Comparison of ENCODE assay signal across 22 cellular contexts in the genomic region with DNA sequence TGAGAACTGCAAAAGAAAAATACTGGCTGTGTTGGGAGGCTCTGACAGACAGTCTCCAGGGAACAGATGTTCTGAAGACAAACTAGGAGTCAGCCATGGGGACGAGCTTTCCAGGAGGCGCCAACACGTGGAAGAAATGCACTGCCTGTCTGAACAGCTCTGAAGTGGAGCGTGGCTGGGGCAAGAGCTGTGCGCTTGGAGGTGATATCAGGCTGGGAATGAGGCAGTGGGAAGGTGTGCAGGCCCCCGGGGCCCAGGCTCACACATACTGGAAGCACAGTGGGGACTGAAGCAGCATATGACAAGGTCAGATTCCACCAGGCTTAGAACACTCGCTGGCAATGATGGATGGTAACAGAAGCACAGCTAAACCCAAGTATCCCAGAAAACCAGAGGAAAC. TPM values are rescaled to one million over a fixed set of nuclear protein-coding genes. Genes with fewer than 3 reads are reported as not detected.
DNase-seq lines count a peak whose midpoint lies in the region; ATAC-seq and TF ChIP-seq lines count a peak whose summit lies in the region.
"Had no signal": no experiment of that assay in that cellular context is flagged by ENCODE, and none has a peak within 500 bp of the region (broad histone marks: within the 10 kb centered on the region; RNA-seq: fewer than 3 reads in every experiment).

No MANE protein-coding gene starts in this region.

- H3K4me1 Mint-ChIP-seq in HFFc6 (ENCODE audit: low read depth), result peaks cover 79% of the 10 kb centered on the region
- H3K4me1 Mint-ChIP-seq in activated CD4-positive, alpha-beta T cell treated with anti-CD3 and anti-CD28 coated beads, Interleukin-2, amount 10 ng/mL, durations not matched to agents 7 days and 5 days, result no peaks in the 10 kb centered on the region

- POLR2A ChIA-PET in activated CD4-positive, alpha-beta T cell treated with anti-CD3 and anti-CD28 coated beads, Interleukin-2, amount 10 ng/mL, durations not matched to agents 7 days and 5 days (lab: Charles Lee), result no interaction called here

- H3K9me3 ChIP-seq in neutrophil (no peaks in the 10 kb centered on the region), tibial artery (no peaks in the 10 kb centered on the region)
- H3K9me3 ChIP-seq: SK-N-SH, testis had no signal

- peak overlapping the region; percentile 40; the same call in 1 of the 2 replicates for H3K27ac Mint-ChIP-seq in HFFc6
- no peak overlapping the region for H3K27ac Mint-ChIP-seq in activated CD4-positive, alpha-beta T cell treated with anti-CD3 and anti-CD28 coated beads, Interleukin-2, amount 10 ng/mL, durations not matched to agents 7 days and 5 days
- H3K27ac Mint-ChIP-seq: activated naive CD4-positive, alpha-beta T cell treated with anti-CD3 and anti-CD28 coated beads, Interleukin-2, amount 50 U/mL, for 24 hours; activated T-cell treated with anti-CD3 and anti-CD28 coated beads, Interleukin-2, amount 50 U/mL, for 72 hours; T-helper 2 cell treated with Interferon-gamma antibody and Interleukin-4, amounts not matched to agents 5 μg/mL and 100 μg/mL, for 36 hours had no signal

- H3K27me3 Mint-ChIP-seq in HFFc6 (ENCODE audit: insufficient read depth), result no peaks in the 10 kb centered on the region; the same call in 1 of the 2 replicates
- H3K27me3 Mint-ChIP-seq in activated CD4-positive, alpha-beta T cell treated with anti-CD3 and anti-CD28 coated beads, Interleukin-2, amount 10 ng/mL, durations not matched to agents 7 days and 5 days, result no peaks in the 10 kb centered on the region
- H3K27me3 Mint-ChIP-seq: activated naive CD4-positive, alpha-beta T cell treated with anti-CD3 and anti-CD28 coated beads, Interleukin-2, amount 50 U/mL, for 24 hours; naive thymus-derived CD8-positive, alpha-beta T cell had no signal

- DNase-seq in HFFc6, result no peak
- DNase-seq in dorsolateral prefrontal cortex, result peak in 4 of 10 donors; percentile 50 to 64 (median 59)
- DNase-seq in tibial artery, result no peak
- no peak for DNase-seq in activated CD4-positive, alpha-beta T cell treated with anti-CD3 and anti-CD28 coated beads, Interleukin-2, amount 10 ng/mL, durations not matched to agents 7 days and 5 days
- DNase-seq: activated CD8-positive, alpha-beta memory T cell treated with anti-CD3 and anti-CD28 coated beads for 24 hours; activated T-cell treated with anti-CD3 and anti-CD28 coated beads, Interleukin-2, amount 50 U/mL, for 72 hours; COR-L47; cortex of kidney; islet precursor cell; mesenchymal stem cell; naive thymus-derived CD8-positive, alpha-beta T cell; NCI-H1436; NCI-H345; SK-N-SH; stimulated activated CD8-positive, alpha-beta memory T cell treated with anti-CD3 and anti-CD28 coated beads, Interleukin-4, amount 100 ng/mL, for 48 hours; testis had no signal

- ATAC-seq in HG02571 (IDR thresholded peaks at IDR 0.05; ENCODE audit: unreplicated experiment), result no peak
- ATAC-seq in GM21447 (IDR thresholded peaks at IDR 0.05; ENCODE audit: unreplicated experiment), result no peak
- ATAC-seq: activated CD4-positive, CD25-positive, alpha-beta regulatory T cell treated with anti-CD3 and anti-CD28 coated beads, Interleukin-2, amount 50 U/mL, for 24 hours; activated T-cell treated with anti-CD3 and anti-CD28 coated beads, Interleukin-2, amount 50 U/mL, for 72 hours; naive thymus-derived CD8-positive, alpha-beta T cell had no signal

- TF ChIP-seq CTCF in HFFc6 (IDR thresholded peaks at IDR 0.05) (no peak), dorsolateral prefrontal cortex (IDR thresholded peaks at IDR 0.05 in 54 of 56, conservative IDR thresholded peaks at IDR 0.05 in 2 of 56; ENCODE audit: low read depth in 1 of 56, partially characterized antibody in 56 of 56) (no peak), neutrophil (IDR thresholded peaks at IDR 0.05) (no peak), tibial artery (IDR thresholded peaks at IDR 0.05) (no peak)

- CTCF ChIA-PET in activated CD4-positive, alpha-beta T cell treated with anti-CD3 and anti-CD28 coated beads, Interleukin-2, amount 10 ng/mL, durations not matched to agents 7 days and 5 days (lab: Charles Lee), result interaction anchor here (1.0 to 1.3 kb wide), 3 partner anchors 13 to 17 kb away, joined by 3 read pairs; no protein-coding TSS in a partner anchor

- H3K27ac ChIP-seq in dorsolateral prefrontal cortex (peak overlapping the region in 38 of 59 donors; percentile 2 to 76 (median 32)), neutrophil (peak overlapping the region; percentile 85), tibial artery (peak overlapping the region; percentile 1 to 23)

- H3K9me3 Mint-ChIP-seq in HFFc6, result no peaks in the 10 kb centered on the region
- no peaks in the 10 kb centered on the region for H3K9me3 Mint-ChIP-seq in activated CD4-positive, alpha-beta T cell treated with anti-CD3 and anti-CD28 coated beads, Interleukin-2, amount 10 ng/mL, durations not matched to agents 7 days and 5 days
- H3K9me3 Mint-ChIP-seq: activated naive CD4-positive, alpha-beta T cell treated with anti-CD3 and anti-CD28 coated beads, Interleukin-2, amount 50 U/mL, for 24 hours; activated T-cell treated with anti-CD3 and anti-CD28 coated beads, Interleukin-2, amount 50 U/mL, for 72 hours; naive thymus-derived CD8-positive, alpha-beta T cell; T-helper 2 cell treated with Interferon-gamma antibody and Interleukin-4, amounts not matched to agents 5 μg/mL and 100 μg/mL, for 36 hours had no signal

- no peaks in the 10 kb centered on the region for H3K27me3 ChIP-seq in dorsolateral prefrontal cortex
- H3K27me3 ChIP-seq in neutrophil, result no peaks in the 10 kb centered on the region
- no peaks in the 10 kb centered on the region for H3K27me3 ChIP-seq in tibial artery
- H3K27me3 ChIP-seq: testis had no signal

- peaks cover 62% of the 10 kb centered on the region for H3K36me3 ChIP-seq in neutrophil
- peaks cover 23 to 66% (median 58%) of the 10 kb centered on the region in 3 donors for H3K36me3 ChIP-seq in tibial artery

- H3K4me3 ChIP-seq in dorsolateral prefrontal cortex, result no peak overlapping the region
- no peak overlapping the region for H3K4me3 ChIP-seq in neutrophil (ENCODE audit: low read depth in 1 of 2, low read length in 1 of 2)
- no peak overlapping the region for H3K4me3 ChIP-seq in tibial artery
- H3K4me3 ChIP-seq: testis had no signal

- H3K4me3 Mint-ChIP-seq in HFFc6, result no peak overlapping the region
- no peak overlapping the region for H3K4me3 Mint-ChIP-seq in activated CD4-positive, alpha-beta T cell treated with anti-CD3 and anti-CD28 coated beads, Interleukin-2, amount 10 ng/mL, durations not matched to agents 7 days and 5 days
- H3K4me3 Mint-ChIP-seq: activated naive CD4-positive, alpha-beta T cell treated with anti-CD3 and anti-CD28 coated beads, Interleukin-2, amount 50 U/mL, for 24 hours; activated T-cell treated with anti-CD3 and anti-CD28 coated beads, Interleukin-2, amount 50 U/mL, for 72 hours; naive thymus-derived CD8-positive, alpha-beta T cell; T-helper 2 cell treated with Interferon-gamma antibody and Interleukin-4, amounts not matched to agents 5 μg/mL and 100 μg/mL, for 36 hours had no signal

- peaks cover 51 to 52% of the 10 kb centered on the region in 2 experiments for H3K4me1 ChIP-seq in neutrophil (ENCODE audit: control insufficient read depth in 1 of 2, insufficient read depth in 1 of 2, low read depth in 1 of 2, low read length in 1 of 2)
- H3K4me1 ChIP-seq in tibial artery, result peaks cover 0 to 52% (median 31%) of the 10 kb centered on the region in 4 donors

- H3K36me3 Mint-ChIP-seq in HFFc6 (ENCODE audit: low read depth), result peaks cover 78% of the 10 kb centered on the region
- peaks cover 27% of the 10 kb centered on the region for H3K36me3 Mint-ChIP-seq in activated CD4-positive, alpha-beta T cell treated with anti-CD3 and anti-CD28 coated beads, Interleukin-2, amount 10 ng/mL, durations not matched to agents 7 days and 5 days (ENCODE audit: low read depth)

- intact Hi-C loops in dorsolateral prefrontal cortex (cut with DNase I) (no loop called here), tibial artery (cut with DNase I; ENCODE audit: low total_unique reads) (no loop called here)

RNA-seq across cellular contexts. Expression of gene APPL2, which starts 17.5 kb away (rescaled TPM):
- total RNA-seq in HFFc6 (2021; fragmentation: NEBNext Ultra II Directional; extraction: Animal tissue kit (Norgen Biotek cat#: 25700)), result 10 to 100 TPM; 67.9 to 98.4 (median 87.8) TPM
- 10 to 100 TPM; 39.6 to 97.0 (median 66.6) TPM for total RNA-seq in dorsolateral prefrontal cortex
- 10 to 100 TPM; 24.6 to 27.3 TPM for total RNA-seq in activated CD4-positive, alpha-beta T cell treated with anti-CD3 and anti-CD28 coated beads, Interleukin-2, amount 10 ng/mL, durations not matched to agents 7 days and 5 days

Comparison
In these comparisons a context has a peak if more than half of its experiments do, and no peak if none do; other contexts are left out.
1. H3K27ac ChIP-seq: peak in every context shown above with its lines; median percentile 85 in neutrophil; 32 in dorsolateral prefrontal cortex; 12 in tibial artery.